Comparison of ENCODE assay signal across 8 cellular contexts in genomic region chr15:89776274-89777072, GRCh38. TPM values are rescaled to one million over a fixed set of nuclear protein-coding genes. Genes with fewer than 3 reads are reported as not detected.
DNase-seq lines count a peak whose midpoint lies in the region; ATAC-seq and TF ChIP-seq lines count a peak whose summit lies in the region.

A gene with protein sequence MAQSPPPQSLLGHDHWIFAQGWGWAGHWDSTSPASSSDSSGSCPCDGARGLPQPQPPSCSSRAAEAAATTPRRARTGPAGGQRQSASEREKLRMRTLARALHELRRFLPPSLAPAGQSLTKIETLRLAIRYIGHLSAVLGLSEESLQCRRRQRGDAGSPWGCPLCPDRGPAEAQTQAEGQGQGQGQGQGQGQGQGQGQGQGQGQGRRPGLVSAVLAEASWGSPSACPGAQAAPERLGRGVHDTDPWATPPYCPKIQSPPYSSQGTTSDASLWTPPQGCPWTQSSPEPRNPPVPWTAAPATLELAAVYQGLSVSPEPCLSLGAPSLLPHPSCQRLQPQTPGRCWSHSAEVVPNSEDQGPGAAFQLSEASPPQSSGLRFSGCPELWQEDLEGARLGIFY (plus strand): TSS chr15:89776332. CDS start chr15:89776358, 26 bp downstream.

- H3K4me3 ChIP-seq in esophagus (ENCODE audit: low read depth in 1 of 2, low read length in 2 of 2) (peak within 1 kb of the TSS; percentile 7 to 47), mononuclear cell (ENCODE audit: low read length) (peak within 1 kb of the TSS; percentile 13)

- peaks cover 21% of the 10 kb centered on the region for H3K4me1 Mint-ChIP-seq in HFFc6 (ENCODE audit: low read depth)

- H3K27me3 Mint-ChIP-seq in HFFc6 (ENCODE audit: insufficient read depth) = no peaks in the 10 kb centered on the region; the same call in 1 of the 2 replicates

- H3K4me1 ChIP-seq in esophagus (ENCODE audit: control insufficient read depth in 2 of 2, insufficient read depth in 2 of 2, low read length in 1 of 2) (peaks cover 0 to 23% of the 10 kb centered on the region in 2 donors), mononuclear cell (ENCODE audit: insufficient read depth, low read length) (peaks cover 35% of the 10 kb centered on the region)

- peak within 1 kb of the TSS in 1 of 2 donors; percentile 1 for H3K27ac ChIP-seq in esophagus (ENCODE audit: low read depth in 2 of 2, low read length in 1 of 2)

- H3K36me3 ChIP-seq in esophagus (ENCODE audit: control insufficient read depth in 2 of 2, insufficient read depth in 2 of 2, low read length in 1 of 2) = no peaks in the 10 kb centered on the region

- no peaks in the 10 kb centered on the region for H3K9me3 ChIP-seq in esophagus (ENCODE audit: control insufficient read depth in 2 of 2, insufficient read depth in 1 of 2, low read depth in 1 of 2, low read length in 1 of 2)
- no peaks in the 10 kb centered on the region for H3K9me3 ChIP-seq in mononuclear cell (ENCODE audit: low read depth, low read length)

- H3K36me3 Mint-ChIP-seq in HFFc6 (ENCODE audit: low read depth) = no peaks in the 10 kb centered on the region

- no peak for ATAC-seq in HG03520 (IDR thresholded peaks at IDR 0.05; ENCODE audit: unreplicated experiment)

- H3K27me3 ChIP-seq in esophagus (ENCODE audit: control insufficient read depth in 1 of 2, insufficient read depth in 2 of 2, low read length in 2 of 2) (no peaks in the 10 kb centered on the region), mononuclear cell (ENCODE audit: insufficient read depth, low read length) (peaks cover 3% of the 10 kb centered on the region)

- TF ChIP-seq CTCF in HFFc6 (IDR thresholded peaks at IDR 0.05) = peak; percentile 73

- no peaks in the 10 kb centered on the region for H3K9me3 Mint-ChIP-seq in HFFc6

- 9 to 12% methylated on average over 66 to 82 of the region's 82 CpGs for WGBS in esophagus, 2 donors

- no peak within 1 kb of the TSS for H3K4me3 Mint-ChIP-seq in HFFc6

- H3K27ac Mint-ChIP-seq in HFFc6 = no peak within 1 kb of the TSS

- peak; percentile 76 for DNase-seq in DMS114 treated with DMSO at 0.1 percent for 48 hours (lab: John Stamatoyannopoulos, UW; ENCODE audit: unreplicated experiment)
- peak; percentile 77 for DNase-seq in HFFc6
- peak; percentile 45 to 82 for DNase-seq in NCI-H524 (lab: John Stamatoyannopoulos, UW)
- DNase-seq in activated T-cell treated with anti-CD3 and anti-CD28 coated beads for 1 hour (ENCODE audit: low read depth) = peak; percentile 21
- DNase-seq in stimulated activated CD8-positive, alpha-beta memory T cell treated with anti-CD3 and anti-CD28 coated beads, Interleukin-4, amount 100 ng/mL, for 24 hours (ENCODE audit: low read depth) = peak; percentile 34

RNA-seq across cellular contexts. Expression of the gene that starts here (rescaled TPM):
- total RNA-seq in HFFc6 (2021; fragmentation: NEBNext Ultra II Directional; extraction: Animal tissue kit (Norgen Biotek cat#: 25700)) = under 1 TPM in 3 of 6 experiments, not detected in 3; 0.19 to 0.26 (median 0.21) TPM
- under 1 TPM; 0.56 to 0.75 TPM for polyA plus RNA-seq in esophagus
- total RNA-seq in mononuclear cell = not detected

Comparison
In these comparisons a context has a peak if more than half of its experiments do, and no peak if none do; other contexts are left out.
1. Peak in DNase-seq in HFFc6; RNA of the gene not detected or under 1 TPM.
2. DNase-seq: peak in every context shown above with its lines; median percentile 77 in HFFc6; 76 in DMS114 treated with DMSO at 0.1 percent for 48 hours; 64 in NCI-H524; 34 in stimulated activated CD8-positive, alpha-beta memory T cell treated with anti-CD3 and anti-CD28 coated beads, Interleukin-4, amount 100 ng/mL, for 24 hours; 21 in activated T-cell treated with anti-CD3 and anti-CD28 coated beads for 1 hour.